ENCODE assay signal across 32 cellular contexts in the genomic region with DNA sequence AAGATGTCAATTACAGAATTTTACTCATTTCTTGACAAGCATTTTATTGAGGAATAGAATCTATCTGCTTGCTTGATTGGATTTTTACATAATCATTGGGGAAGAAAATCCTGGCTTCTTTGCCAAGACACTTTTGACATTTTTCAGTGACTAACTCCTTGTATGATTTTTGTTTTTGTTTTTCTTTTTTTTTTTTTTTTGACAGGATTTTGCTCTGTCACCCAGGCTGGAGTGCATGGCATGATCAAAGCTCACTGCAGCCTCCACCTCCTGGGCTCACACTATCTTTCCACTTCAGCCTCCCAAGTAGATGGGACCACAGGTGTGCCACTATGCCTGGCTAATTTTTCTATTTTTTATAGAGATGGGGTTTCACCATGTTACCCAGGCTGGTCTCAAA.
"Had no signal": no experiment of that assay in that cellular context is flagged by ENCODE, and none has a peak within 500 bp of the region (broad histone marks: within the 10 kb centered on the region; RNA-seq: fewer than 3 reads in every experiment).

No MANE protein-coding gene starts in this region.

- FAIRE-seq: keratinocyte, urothelium cell line had no signal

- H3K4me2 ChIP-seq: neural progenitor cell had no signal

- H3K4me1 Mint-ChIP-seq: mesothelial cell of epicardium, naive B cell, natural killer cell, nephron progenitor cell, neural progenitor cell had no signal

- H3K27ac Mint-ChIP-seq: mesothelial cell of epicardium; naive B cell; natural killer cell; nephron progenitor cell; neural progenitor cell; progenitor cell of endocrine pancreas; stimulated activated naive CD8-positive, alpha-beta T cell treated with anti-CD3 and anti-CD28 coated beads, Interleukin-15, Interleukin-2, amounts not matched to agents 100 ng/mL and 50 ng/mL, for 24 hours had no signal

- H3K9ac ChIP-seq: neural progenitor cell had no signal

- H3K4me3 ChIP-seq: lower lobe of right lung, neural progenitor cell, ovary, right atrium auricular region, right lobe of liver, skin epidermis, suprapubic skin, thoracic aorta, tibial artery, upper lobe of right lung had no signal

- H3K27ac ChIP-seq: lower lobe of right lung, neural progenitor cell, neutrophil, ovary, right atrium auricular region, right lobe of liver, skin epidermis, suprapubic skin, thoracic aorta, tibial artery, upper lobe of right lung had no signal

- H3K36me3 Mint-ChIP-seq: mesothelial cell of epicardium, naive B cell, natural killer cell, neural progenitor cell had no signal

- H3K9me3 Mint-ChIP-seq: mesothelial cell of epicardium, nephron progenitor cell, neural progenitor cell had no signal

- H3K4me1 ChIP-seq: lower lobe of right lung, neural progenitor cell, right atrium auricular region, right lobe of liver, suprapubic skin, tibial artery, upper lobe of right lung had no signal

- H3K9me3 ChIP-seq: lower lobe of right lung, neutrophil, ovary, right atrium auricular region, right lobe of liver, suprapubic skin, thoracic aorta, tibial artery, upper lobe of right lung had no signal

- H3K36me3 ChIP-seq: lower lobe of right lung, neural progenitor cell, neutrophil, ovary, right atrium auricular region, right lobe of liver, suprapubic skin, thoracic aorta, tibial artery, upper lobe of right lung had no signal

- H2AFZ ChIP-seq: neural progenitor cell had no signal

- H3K4me3 Mint-ChIP-seq: mesothelial cell of epicardium; naive B cell; natural killer cell; nephron progenitor cell; neural progenitor cell; stimulated activated naive CD8-positive, alpha-beta T cell treated with anti-CD3 and anti-CD28 coated beads, Interleukin-15, Interleukin-2, amounts not matched to agents 100 ng/mL and 50 ng/mL, for 24 hours had no signal

- H3K27me3 Mint-ChIP-seq: naive B cell, progenitor cell of endocrine pancreas had no signal

- DNase-seq: hippocampal formation; kidney glomerular epithelial cell; left cardiac atrium; left ventricle myocardium superior; lower lobe of right lung; mammary epithelial cell; mesendoderm; naive B cell; natural killer cell; nephron progenitor cell; occipital lobe; ovary; right lobe of liver; stimulated activated CD4-positive, alpha-beta T cell treated with anti-CD3 and anti-CD28 coated beads, Interleukin-12 subunit alpha, Interleukin-12 subunit beta, amount 100 ng/mL, for 4 hours; stimulated activated CD4-positive, alpha-beta T cell treated with anti-CD3 and anti-CD28 coated beads, Interleukin-15, amount 100 ng/mL, for 24 hours; stimulated activated CD4-positive, alpha-beta T cell treated with anti-CD3 and anti-CD28 coated beads, Interleukin-2, amount 100 ng/mL, for 24 hours; stimulated activated CD4-positive, alpha-beta T cell treated with anti-CD3 and anti-CD28 coated beads, Interleukin-4, amount 100 ng/mL, for 1 hour; stimulated activated naive CD4-positive, alpha-beta T cell; tibial artery; trophoblast cell; upper lobe of right lung had no signal

- H3K27me3 ChIP-seq: neural progenitor cell, neutrophil, ovary, right atrium auricular region, right lobe of liver, suprapubic skin, tibial artery, upper lobe of right lung had no signal
